In genomic region chr7:87038993-87039716, GRCh38 we compare ENCODE assay signal across 8 cellular contexts.
DNase-seq lines count a peak whose midpoint lies in the region; ATAC-seq lines count a peak whose summit lies in the region.

No MANE protein-coding gene starts in this region.

- H3K27me3 ChIP-seq in endocrine pancreas (ENCODE audit: control insufficient read depth, insufficient read depth, low read length), result no peaks in the 10 kb centered on the region
- H3K27me3 ChIP-seq in neuron (ENCODE audit: insufficient read depth, low read length), result no peaks in the 10 kb centered on the region

- H3K4me1 ChIP-seq in ES-I3 (ENCODE audit: insufficient read depth, low read length) (no peaks in the 10 kb centered on the region), endocrine pancreas (ENCODE audit: control insufficient read depth, insufficient read depth, low read length) (peaks cover 4% of the 10 kb centered on the region), neuron (ENCODE audit: insufficient read depth, low read length) (no peaks in the 10 kb centered on the region)

- no peak overlapping the region for H2AFZ ChIP-seq in neuron (ENCODE audit: low read depth, low read length)

- DNase-seq in NCI-H2227 treated with DMSO at 0.1 percent for 48 hours (lab: John Stamatoyannopoulos, UW) (peak; percentile 67), medulla oblongata (ENCODE audit: extremely low spot score) (no peak)
- no peak for DNase-seq in effector CD8-positive, alpha-beta T cell (lab: John Stamatoyannopoulos, UW)
- DNase-seq in stimulated activated CD4-positive, alpha-beta T cell treated with anti-CD3 and anti-CD28 coated beads, Interleukin-4, amount 100 ng/mL, for 1 hour, result no peak

- H3K9me3 ChIP-seq in ES-I3 (ENCODE audit: control insufficient read depth, insufficient read depth, low read length), result no peaks in the 10 kb centered on the region
- H3K9me3 ChIP-seq in endocrine pancreas (ENCODE audit: control insufficient read depth, low read length), result no peaks in the 10 kb centered on the region
- H3K9me3 ChIP-seq in neuron (ENCODE audit: low read length), result no peaks in the 10 kb centered on the region

- H3K4me3 ChIP-seq in endocrine pancreas (ENCODE audit: control insufficient read depth, insufficient read depth, low read length) (peak overlapping the region; percentile 82), neuron (ENCODE audit: low read length) (peak overlapping the region; percentile 80)

- ATAC-seq in HG03025 (IDR thresholded peaks at IDR 0.05; ENCODE audit: low FRiP score, unreplicated experiment), result no peak

- no peaks in the 10 kb centered on the region for H3K36me3 ChIP-seq in ES-I3 (ENCODE audit: insufficient read depth, low read length)
- no peaks in the 10 kb centered on the region for H3K36me3 ChIP-seq in endocrine pancreas (ENCODE audit: control insufficient read depth, insufficient read depth, low read length)
- no peaks in the 10 kb centered on the region for H3K36me3 ChIP-seq in neuron (ENCODE audit: insufficient read depth, low read length)

- H3K9ac ChIP-seq in ES-I3 (ENCODE audit: low read depth, low read length) (peak overlapping the region; percentile 89), endocrine pancreas (ENCODE audit: control insufficient read depth, insufficient read depth, low read length) (no peak overlapping the region)
